ENCODE assay signal across 1 cellular context in genomic region chr9:114330636-114331035, GRCh38.
TF ChIP-seq lines count a peak whose summit lies in the region.

No MANE protein-coding gene starts in this region.

TF ChIP-seq in HepG2, 621 proteins besides CTCF, POLR2A, EP300 and RAD21:
- peak; percentile 68; the same call in 1 of the 2 replicates for TF ChIP-seq ZNF768 (CRISPR knock-in tag; IDR thresholded peaks at IDR 0.05)
- 0 out of 2 replicates have a peak, but pooled peaks have one; percentile 26 for TF ChIP-seq ZMYM3 (CRISPR knock-in tag; IDR thresholded peaks at IDR 0.05)
- no peak for TF ChIP-seq MEIS1 (CRISPR knock-in tag; IDR thresholded peaks at IDR 0.05; ENCODE audit: borderline replicate concordance)
